Comparison of ENCODE assay signal across 1 cellular context in the genomic region with DNA sequence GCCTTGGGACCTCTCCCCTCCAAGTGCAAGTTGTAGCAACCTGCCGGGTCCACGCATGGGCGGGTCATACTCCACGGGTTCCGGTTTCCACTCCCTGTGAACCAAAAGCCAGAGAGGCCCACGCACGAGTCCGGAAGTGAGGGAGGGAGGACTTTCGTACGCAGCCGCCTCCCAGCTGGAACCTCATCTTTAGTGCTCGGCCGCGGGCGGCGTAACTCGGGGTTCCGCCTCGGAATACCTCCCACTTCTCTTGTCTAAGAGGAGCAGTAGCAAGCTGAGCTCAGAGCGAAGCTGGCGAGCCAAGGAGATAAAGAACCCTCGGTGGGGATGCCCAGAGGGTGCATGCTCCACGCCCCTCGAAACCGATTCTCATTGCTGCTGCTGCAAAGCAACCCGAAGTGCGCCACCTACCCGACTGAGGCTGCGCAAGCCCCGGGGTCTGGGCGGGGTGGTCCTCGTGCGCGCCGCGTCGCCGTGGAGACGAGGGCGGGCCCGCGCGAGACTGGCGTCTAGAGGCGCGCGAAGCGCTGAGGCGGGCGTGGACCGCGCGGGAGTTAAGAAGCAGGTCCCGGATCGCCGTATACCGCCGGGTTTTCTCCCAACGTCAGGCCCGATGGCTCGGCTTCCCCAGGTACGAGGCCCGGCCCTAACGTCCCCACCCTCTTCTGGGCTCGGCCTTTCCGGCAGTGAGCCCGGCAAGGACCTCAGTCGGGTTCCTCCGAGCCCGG.
TF ChIP-seq lines count a peak whose summit lies in the region.

A gene with protein sequence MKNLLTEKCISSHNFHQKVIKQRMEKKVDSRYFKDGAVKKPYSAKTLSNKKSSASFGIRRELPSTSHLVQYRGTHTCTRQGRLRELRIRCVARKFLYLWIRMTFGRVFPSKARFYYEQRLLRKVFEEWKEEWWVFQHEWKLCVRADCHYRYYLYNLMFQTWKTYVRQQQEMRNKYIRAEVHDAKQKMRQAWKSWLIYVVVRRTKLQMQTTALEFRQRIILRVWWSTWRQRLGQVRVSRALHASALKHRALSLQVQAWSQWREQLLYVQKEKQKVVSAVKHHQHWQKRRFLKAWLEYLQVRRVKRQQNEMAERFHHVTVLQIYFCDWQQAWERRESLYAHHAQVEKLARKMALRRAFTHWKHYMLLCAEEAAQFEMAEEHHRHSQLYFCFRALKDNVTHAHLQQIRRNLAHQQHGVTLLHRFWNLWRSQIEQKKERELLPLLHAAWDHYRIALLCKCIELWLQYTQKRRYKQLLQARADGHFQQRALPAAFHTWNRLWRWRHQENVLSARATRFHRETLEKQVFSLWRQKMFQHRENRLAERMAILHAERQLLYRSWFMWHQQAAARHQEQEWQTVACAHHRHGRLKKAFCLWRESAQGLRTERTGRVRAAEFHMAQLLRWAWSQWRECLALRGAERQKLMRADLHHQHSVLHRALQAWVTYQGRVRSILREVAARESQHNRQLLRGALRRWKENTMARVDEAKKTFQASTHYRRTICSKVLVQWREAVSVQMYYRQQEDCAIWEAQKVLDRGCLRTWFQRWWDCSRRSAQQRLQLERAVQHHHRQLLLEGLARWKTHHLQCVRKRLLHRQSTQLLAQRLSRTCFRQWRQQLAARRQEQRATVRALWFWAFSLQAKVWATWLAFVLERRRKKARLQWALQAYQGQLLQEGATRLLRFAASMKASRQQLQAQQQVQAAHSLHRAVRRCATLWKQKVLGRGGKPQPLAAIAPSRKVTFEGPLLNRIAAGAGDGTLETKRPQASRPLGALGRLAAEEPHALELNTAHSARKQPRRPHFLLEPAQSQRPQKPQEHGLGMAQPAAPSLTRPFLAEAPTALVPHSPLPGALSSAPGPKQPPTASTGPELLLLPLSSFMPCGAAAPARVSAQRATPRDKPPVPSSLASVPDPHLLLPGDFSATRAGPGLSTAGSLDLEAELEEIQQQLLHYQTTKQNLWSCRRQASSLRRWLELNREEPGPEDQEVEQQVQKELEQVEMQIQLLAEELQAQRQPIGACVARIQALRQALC (plus strand): TSS at position 530 of the 728 bp plus-strand sequence. CDS start 11,749 bp downstream, outside the sequence.

TF ChIP-seq in IMR-90, 13 proteins besides CTCF, POLR2A, EP300 and RAD21 (continued from another document):
- 0 out of 2 replicates have a peak, but pooled peaks have one; percentile 14 for TF ChIP-seq BHLHE40 (IDR thresholded peaks at IDR 0.05; ENCODE audit: low read depth, low read length)
- TF ChIP-seq, protein P1, sequence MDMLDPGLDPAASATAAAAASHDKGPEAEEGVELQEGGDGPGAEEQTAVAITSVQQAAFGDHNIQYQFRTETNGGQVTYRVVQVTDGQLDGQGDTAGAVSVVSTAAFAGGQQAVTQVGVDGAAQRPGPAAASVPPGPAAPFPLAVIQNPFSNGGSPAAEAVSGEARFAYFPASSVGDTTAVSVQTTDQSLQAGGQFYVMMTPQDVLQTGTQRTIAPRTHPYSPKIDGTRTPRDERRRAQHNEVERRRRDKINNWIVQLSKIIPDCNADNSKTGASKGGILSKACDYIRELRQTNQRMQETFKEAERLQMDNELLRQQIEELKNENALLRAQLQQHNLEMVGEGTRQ (IDR thresholded peaks at IDR 0.05; ENCODE audit: low read depth, low read length): peak; percentile 37; the same call in 1 of the 2 replicates
- TF ChIP-seq, protein P2, sequence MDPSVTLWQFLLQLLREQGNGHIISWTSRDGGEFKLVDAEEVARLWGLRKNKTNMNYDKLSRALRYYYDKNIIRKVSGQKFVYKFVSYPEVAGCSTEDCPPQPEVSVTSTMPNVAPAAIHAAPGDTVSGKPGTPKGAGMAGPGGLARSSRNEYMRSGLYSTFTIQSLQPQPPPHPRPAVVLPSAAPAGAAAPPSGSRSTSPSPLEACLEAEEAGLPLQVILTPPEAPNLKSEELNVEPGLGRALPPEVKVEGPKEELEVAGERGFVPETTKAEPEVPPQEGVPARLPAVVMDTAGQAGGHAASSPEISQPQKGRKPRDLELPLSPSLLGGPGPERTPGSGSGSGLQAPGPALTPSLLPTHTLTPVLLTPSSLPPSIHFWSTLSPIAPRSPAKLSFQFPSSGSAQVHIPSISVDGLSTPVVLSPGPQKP (IDR thresholded peaks at IDR 0.05; ENCODE audit: borderline replicate concordance, low read depth, low read length): no peak
- TF ChIP-seq MAZ (IDR thresholded peaks at IDR 0.05; ENCODE audit: borderline replicate concordance, low read depth, low read length): peak; percentile 73; the same call in 1 of the 2 replicates
- no peak for TF ChIP-seq CEBPB (IDR thresholded peaks at IDR 0.05; ENCODE audit: low read depth, low read length)
- no peak for TF ChIP-seq FOS (IDR thresholded peaks at IDR 0.05; ENCODE audit: low read depth, low read length)
- TF ChIP-seq NFE2L2 (IDR thresholded peaks at IDR 0.05; ENCODE audit: low read depth, low read length): no peak
- TF ChIP-seq MXI1 (IDR thresholded peaks at IDR 0.05; ENCODE audit: borderline replicate concordance, low read depth, low read length): peak; percentile 86; the same call in 1 of the 2 replicates
- no peak for TF ChIP-seq CHD1 (IDR thresholded peaks at IDR 0.05; ENCODE audit: low read depth, low read length)
